ENCODE assay signal across 18 cellular contexts in genomic region chr1:202862672-202863560, GRCh38. TPM values are rescaled to one million over a fixed set of nuclear protein-coding genes. Genes with fewer than 3 reads are reported as not detected.
DNase-seq lines count a peak whose midpoint lies in the region; ATAC-seq and TF ChIP-seq lines count a peak whose summit lies in the region.
"Had no signal": no experiment of that assay in that cellular context is flagged by ENCODE, and none has a peak within 500 bp of the region (broad histone marks: within the 10 kb centered on the region; RNA-seq: fewer than 3 reads in every experiment).

No MANE protein-coding gene starts in this region.

- H3K4me1 ChIP-seq in ES-I3 (ENCODE audit: insufficient read depth, low read length) (no peaks in the 10 kb centered on the region), iPS-20b (ENCODE audit: insufficient read depth, low read length) (peaks cover 2% of the 10 kb centered on the region), esophagus squamous epithelium (peaks cover 0 to 41% (median 9%) of the 10 kb centered on the region in 3 donors), adrenal gland (replicated peaks in 1 of 2) (peaks cover 0 to 7% of the 10 kb centered on the region in 2 donors)

- POLR2A ChIA-PET in T-cell (lab: Charles Lee): interaction anchor here in 1 of 2 donors (0.6 kb wide), 1 partner anchor 175 kb away, joined by 5 read pairs; no protein-coding TSS in a partner anchor

- H3K27ac ChIP-seq in iPS-20b (ENCODE audit: low read length) (no peak overlapping the region), esophagus squamous epithelium (no peak overlapping the region), adrenal gland (no peak overlapping the region)
- H3K27ac ChIP-seq: SK-N-MC had no signal

- H3K36me3 Mint-ChIP-seq in T-cell (no peaks in the 10 kb centered on the region), osteocyte (ENCODE audit: unreplicated experiment) (no peaks in the 10 kb centered on the region)

- peak overlapping the region; percentile 94; the same call in 1 of the 2 replicates for H3K4me3 ChIP-seq in iPS-20b (ENCODE audit: low read length)
- no peak overlapping the region for H3K4me3 ChIP-seq in esophagus squamous epithelium
- H3K4me3 ChIP-seq in H7 (ENCODE audit: insufficient read depth, low read depth, low read length): no peak overlapping the region
- no peak overlapping the region for H3K4me3 ChIP-seq in lower leg skin (ENCODE audit: low read depth, poor library complexity, severe bottlenecking)
- no peak overlapping the region for H3K4me3 ChIP-seq in adrenal gland
- H3K4me3 ChIP-seq: lung, SK-N-MC had no signal

- H3K27me3 ChIP-seq in iPS-20b (ENCODE audit: insufficient read depth, low read length): no peaks in the 10 kb centered on the region
- no peaks in the 10 kb centered on the region for H3K27me3 ChIP-seq in esophagus squamous epithelium
- peaks cover 18% of the 10 kb centered on the region; the same call in 1 of the 2 replicates for H3K27me3 ChIP-seq in H7 (ENCODE audit: control insufficient read depth, insufficient read depth, low read length)
- H3K27me3 ChIP-seq in adrenal gland: no peaks in the 10 kb centered on the region
- H3K27me3 ChIP-seq: right lobe of liver had no signal

- no peak for DNase-seq in T-cell
- DNase-seq in osteocyte (ENCODE audit: extremely low spot score, unreplicated experiment): no peak
- no peak for DNase-seq in esophagus squamous epithelium (lab: John Stamatoyannopoulos, UW)
- no peak for DNase-seq in H7
- no peak for DNase-seq in lower leg skin (ENCODE audit: low spot score in 2 of 2)
- DNase-seq in adrenal gland: no peak
- DNase-seq: DMS153, foreskin fibroblast, HFFc6, NCI-H2081, NCI-H524 treated with DMSO at 0.1 percent for 48 hours, right lobe of liver, substantia nigra had no signal

- intact Hi-C loops in esophagus squamous epithelium (cut with DNase I): no loop called here
- intact Hi-C loops in lower leg skin (cut with DNase I; ENCODE audit: low total_unique reads): no loop called here
- intact Hi-C loops in adrenal gland (cut with DNase I): no loop called here

- H3K4me1 Mint-ChIP-seq in T-cell (peaks cover 12 to 21% (median 21%) of the 10 kb centered on the region in 3 donors), osteocyte (ENCODE audit: unreplicated experiment) (peaks cover 6% of the 10 kb centered on the region)

- no peak overlapping the region for H3K27ac Mint-ChIP-seq in T-cell
- no peak overlapping the region for H3K27ac Mint-ChIP-seq in osteocyte (ENCODE audit: unreplicated experiment)
- H3K27ac Mint-ChIP-seq: HFFc6 had no signal

- H3K36me3 ChIP-seq in ES-I3 (ENCODE audit: insufficient read depth, low read length): no peaks in the 10 kb centered on the region
- H3K36me3 ChIP-seq in iPS-20b (ENCODE audit: insufficient read depth, low read depth, low read length): peaks cover 12% of the 10 kb centered on the region
- H3K36me3 ChIP-seq in esophagus squamous epithelium: no peaks in the 10 kb centered on the region
- peaks cover 7% of the 10 kb centered on the region for H3K36me3 ChIP-seq in H7 (replicated peaks; ENCODE audit: control insufficient read depth, insufficient read depth, low read length)
- no peaks in the 10 kb centered on the region for H3K36me3 ChIP-seq in adrenal gland (replicated peaks in 1 of 2)
- H3K36me3 ChIP-seq: right lobe of liver had no signal

- TF ChIP-seq CTCF in osteocyte (IDR thresholded peaks at IDR 0.05) (no peak), esophagus squamous epithelium (IDR thresholded peaks at IDR 0.05) (no peak), lower leg skin (IDR thresholded peaks at IDR 0.05) (no peak), adrenal gland (IDR thresholded peaks at IDR 0.05) (no peak)

- 0 out of 2 replicates have a peak overlapping the region, but pooled peaks have one; percentile 94 for H3K9ac ChIP-seq in ES-I3 (ENCODE audit: low read depth, low read length)
- no peak overlapping the region for H3K9ac ChIP-seq in iPS-20b (ENCODE audit: low read depth, low read length)

- H3K4me3 Mint-ChIP-seq in T-cell (peak overlapping the region in 2 of 3 donors; percentile 9 to 84), osteocyte (ENCODE audit: unreplicated experiment) (peak overlapping the region; percentile 90)

- no peak for ATAC-seq in T-cell (replicated peaks in 1 of 4)

- H3K9me3 Mint-ChIP-seq in T-cell: no peaks in the 10 kb centered on the region
- no peaks in the 10 kb centered on the region for H3K9me3 Mint-ChIP-seq in osteocyte (ENCODE audit: unreplicated experiment)
- H3K9me3 Mint-ChIP-seq: central memory CD8-positive, alpha-beta T cell; HFFc6 had no signal

- CTCF ChIA-PET in T-cell (lab: Charles Lee): interaction anchor here in 1 of 2 donors (0.7 kb wide), 1 partner anchor 100 kb away, joined by 3 read pairs; no protein-coding TSS in a partner anchor

- TF ChIP-seq POLR2A in esophagus squamous epithelium (IDR thresholded peaks at IDR 0.05): no peak
- no peak for TF ChIP-seq POLR2A in lower leg skin (IDR thresholded peaks at IDR 0.05)
- no peak for TF ChIP-seq POLR2A in adrenal gland (IDR thresholded peaks at IDR 0.05)

- 63 to 66% methylated on average over 5 of the region's 5 CpGs for WGBS in esophagus squamous epithelium, 2 donors
- 69 to 75% methylated on average over 5 of the region's 5 CpGs for WGBS in lower leg skin, 2 donors
- 67 to 76% (median 72%) methylated on average over 5 of the region's 5 CpGs for WGBS in adrenal gland, 4 donors

- H3K27me3 Mint-ChIP-seq in T-cell (peaks cover 52 to 62% of the 10 kb centered on the region in 2 donors), osteocyte (ENCODE audit: unreplicated experiment) (peaks cover 12% of the 10 kb centered on the region)

- H3K9me3 ChIP-seq in ES-I3 (ENCODE audit: control insufficient read depth, insufficient read depth, low read length): no peaks in the 10 kb centered on the region
- no peaks in the 10 kb centered on the region for H3K9me3 ChIP-seq in iPS-20b (ENCODE audit: insufficient read depth, low read depth, low read length)
- H3K9me3 ChIP-seq in esophagus squamous epithelium: no peaks in the 10 kb centered on the region
- no peaks in the 10 kb centered on the region for H3K9me3 ChIP-seq in adrenal gland (replicated peaks in 1 of 3)
- H3K9me3 ChIP-seq: right lobe of liver had no signal

RNA-seq across cellular contexts. Expression of gene RABIF, which starts 26.0 kb away (rescaled TPM):
- total RNA-seq in T-cell (10 to 100 TPM in 4 of 5 donors, 1 to 10 TPM in 1; 9.2 to 18.3 (median 15.6) TPM), osteocyte (12.2 and 13.9 TPM in 2 replicates), esophagus squamous epithelium (10 to 100 TPM in 2 of 4 donors, 1 to 10 TPM in 2; 4.9 to 10.4 (median 8.0) TPM), lower leg skin (1 to 10 TPM; 4.0 to 7.9 (median 5.9) TPM), adrenal gland (10 to 100 TPM in 1 of 8 donors, 1 to 10 TPM in 7; 3.1 to 10.6 (median 6.6) TPM)
- total RNA-seq in H7 (2014; rRNA removed; shearing (Covaris generic)): 4.1 and 8.5 TPM in 2 replicates
- 1 to 10 TPM; 3.6 to 10.0 (median 3.8) TPM for polyA plus RNA-seq in adrenal gland

RNA-seq across cellular contexts. Expression of gene PCAT6, which starts 52.2 kb away (rescaled TPM):
- total RNA-seq in T-cell (1 to 10 TPM in 2 of 5 donors, under 1 TPM in 2, not detected in 1; 0.44 to 1.5 (median 0.79) TPM), osteocyte (3.8 and 5.2 TPM in 2 replicates), esophagus squamous epithelium (1 to 10 TPM in 2 of 4 donors, under 1 TPM in 2; 0.57 to 1.2 (median 1.1) TPM), lower leg skin (1 to 10 TPM; 3.4 to 5.1 (median 4.3) TPM), adrenal gland (1 to 10 TPM in 4 of 8 donors, under 1 TPM in 1, not detected in 3; 0.69 to 3.5 (median 1.3) TPM)
- 3.4 and 7.4 TPM in 2 replicates for total RNA-seq in H7 (2014; rRNA removed; shearing (Covaris generic))
- 1 to 10 TPM; 3.0 to 8.5 (median 5.8) TPM for polyA plus RNA-seq in adrenal gland

RNA-seq across cellular contexts. Expression of gene KDM5B, which starts 54.7 kb away (rescaled TPM):
- 10 to 100 TPM; 46.3 to 71.7 (median 56.5) TPM for total RNA-seq in T-cell
- 152 and 157 TPM in 2 replicates for total RNA-seq in osteocyte
- total RNA-seq in esophagus squamous epithelium: 10 to 100 TPM; 41.2 to 88.9 (median 60.3) TPM
- 126 and 167 TPM in 2 replicates for total RNA-seq in H7 (2014; rRNA removed; shearing (Covaris generic))
- 100 to 1,000 TPM in 2 of 4 donors, 10 to 100 TPM in 2; 74.2 to 113 (median 89.2) TPM for total RNA-seq in lower leg skin
- total RNA-seq in adrenal gland: 10 to 100 TPM; 26.8 to 63.5 (median 44.6) TPM
- polyA plus RNA-seq in adrenal gland: 10 to 100 TPM; 11.7 to 18.2 (median 12.6) TPM
